In the genomic region with DNA sequence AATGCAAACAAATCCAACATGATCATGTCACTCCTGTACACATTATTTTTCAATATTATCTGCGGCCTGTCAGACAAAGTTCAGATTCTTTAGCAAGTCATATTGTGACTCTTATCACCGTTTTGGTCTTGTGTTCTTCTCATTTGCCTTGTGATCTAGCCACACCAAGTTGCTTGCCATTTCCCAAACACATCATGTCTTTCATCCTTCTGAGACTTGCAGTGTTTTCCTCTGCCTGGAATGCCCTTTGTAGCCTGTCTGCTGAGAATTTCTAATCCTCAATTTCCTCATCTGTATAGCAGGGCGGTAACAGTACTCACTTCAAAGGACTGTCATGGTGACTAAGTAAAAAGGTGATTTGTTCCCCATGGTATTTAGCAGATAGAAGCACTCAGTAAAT, we compare ENCODE assay signal across 2 cellular contexts.
TF ChIP-seq lines count a peak whose summit lies in the region.

No MANE protein-coding gene starts in this region.

TF ChIP-seq in A549, 52 proteins besides CTCF, POLR2A, EP300 and RAD21:
- peak; percentile 39; the same call in 1 of the 2 replicates for TF ChIP-seq HOXB5 (CRISPR knock-in tag; IDR thresholded peaks at IDR 0.05)
- TF ChIP-seq, protein P1, sequence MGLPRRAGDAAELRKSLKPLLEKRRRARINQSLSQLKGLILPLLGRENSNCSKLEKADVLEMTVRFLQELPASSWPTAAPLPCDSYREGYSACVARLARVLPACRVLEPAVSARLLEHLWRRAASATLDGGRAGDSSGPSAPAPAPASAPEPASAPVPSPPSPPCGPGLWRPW (IDR thresholded peaks at IDR 0.05): 0 out of 2 replicates have a peak, but pooled peaks have one; percentile 39
- peak; percentile 74 for TF ChIP-seq JUNB (IDR thresholded peaks at IDR 0.05)
- no peak for TF ChIP-seq MAZ (IDR thresholded peaks at IDR 0.05; ENCODE audit: borderline replicate concordance, low read depth, low read length)
- 0 out of 2 replicates have a peak, but pooled peaks have one; percentile 48 for TF ChIP-seq HOXA7 (CRISPR knock-in tag; IDR thresholded peaks at IDR 0.05)
- TF ChIP-seq, protein P2, sequence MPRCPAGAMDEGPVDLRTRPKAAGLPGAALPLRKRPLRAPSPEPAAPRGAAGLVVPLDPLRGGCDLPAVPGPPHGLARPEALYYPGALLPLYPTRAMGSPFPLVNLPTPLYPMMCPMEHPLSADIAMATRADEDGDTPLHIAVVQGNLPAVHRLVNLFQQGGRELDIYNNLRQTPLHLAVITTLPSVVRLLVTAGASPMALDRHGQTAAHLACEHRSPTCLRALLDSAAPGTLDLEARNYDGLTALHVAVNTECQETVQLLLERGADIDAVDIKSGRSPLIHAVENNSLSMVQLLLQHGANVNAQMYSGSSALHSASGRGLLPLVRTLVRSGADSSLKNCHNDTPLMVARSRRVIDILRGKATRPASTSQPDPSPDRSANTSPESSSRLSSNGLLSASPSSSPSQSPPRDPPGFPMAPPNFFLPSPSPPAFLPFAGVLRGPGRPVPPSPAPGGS (IDR thresholded peaks at IDR 0.05): no peak
- TF ChIP-seq GATA3 (IDR thresholded peaks at IDR 0.05; ENCODE audit: borderline replicate concordance): peak; percentile 82
- TF ChIP-seq FOSL2 (IDR thresholded peaks at IDR 0.05): peak; percentile 69
- TF ChIP-seq FOSL2 (CRISPR knock-in tag; IDR thresholded peaks at IDR 0.05): peak; percentile 85
- 0 out of 2 replicates have a peak, but pooled peaks have one; percentile 60 for TF ChIP-seq ZNF302 (CRISPR knock-in tag; IDR thresholded peaks at IDR 0.05)
- TF ChIP-seq NFE2L2 (conservative IDR thresholded peaks at IDR 0.05; ENCODE audit: low read length): peak; percentile 71
- TF ChIP-seq RARB (CRISPR knock-in tag; IDR thresholded peaks at IDR 0.05): no peak
- peak in 1 of 2 experiments; percentile 57; a peak in 2 of 5 replicates for TF ChIP-seq JUN (IDR thresholded peaks at IDR 0.05)
- peak; percentile 35; the same call in 1 of the 3 replicates for TF ChIP-seq SMC3 (IDR thresholded peaks at IDR 0.05)
- peak; percentile 42 to 57; a peak in 2 of 4 replicates for TF ChIP-seq CEBPB (IDR thresholded peaks at IDR 0.05)
- peak; percentile 76 for TF ChIP-seq MAFK (IDR thresholded peaks at IDR 0.05; ENCODE audit: partially characterized antibody)
- no peak for TF ChIP-seq CBX2 (IDR thresholded peaks at IDR 0.05; ENCODE audit: borderline replicate concordance, low read depth)
TF ChIP-seq in A549: peak in this region for 12.

TF ChIP-seq in GM23338, 12 proteins besides CTCF, POLR2A, EP300 and RAD21:
- TF ChIP-seq NANOG (IDR thresholded peaks at IDR 0.05; ENCODE audit: borderline replicate concordance): no peak
- no peak for TF ChIP-seq JUNB (IDR thresholded peaks at IDR 0.05; ENCODE audit: unreplicated experiment)
- no peak for TF ChIP-seq EZH2phosphoT487 (IDR thresholded peaks at IDR 0.05; ENCODE audit: unreplicated experiment)
TF ChIP-seq in GM23338: peak in this region for 0.
